In the genomic region with DNA sequence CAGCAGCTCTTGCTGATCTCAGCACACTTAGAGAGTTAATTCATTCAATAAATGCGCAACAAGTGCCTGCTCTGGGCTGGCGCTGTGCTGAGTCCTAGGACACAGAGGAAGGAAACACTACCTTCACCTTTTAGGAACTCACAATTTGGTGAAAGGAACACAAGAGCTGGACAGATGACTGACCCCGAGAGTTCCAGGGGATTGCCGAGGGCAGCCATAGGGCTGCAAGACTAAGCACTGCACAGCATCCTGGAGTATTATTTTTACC, we compare ENCODE assay signal across 24 cellular contexts. TPM values are rescaled to one million over a fixed set of nuclear protein-coding genes. Genes with fewer than 3 reads are reported as not detected.
A peak's percentile ranks its signal among the peaks of the same experiment; 100 is the strongest.
DNase-seq lines count a peak whose midpoint lies in the region; ATAC-seq and TF ChIP-seq lines count a peak whose summit lies in the region.
"Had no signal": no experiment of that assay in that cellular context is flagged by ENCODE, and none has a peak within 500 bp of the region (broad histone marks: within the 10 kb centered on the region; RNA-seq: fewer than 3 reads in every experiment).

No MANE protein-coding gene starts in this region.

- peaks cover 16 to 41% of the 10 kb centered on the region in 2 experiments for H3K36me3 ChIP-seq in HEK293 (ENCODE audit: control insufficient read depth in 2 of 2, insufficient read depth in 1 of 2, low read length in 2 of 2)
- H3K36me3 ChIP-seq in esophagus squamous epithelium: peaks cover 0 to 44% (median 0%) of the 10 kb centered on the region in 3 donors
- H3K36me3 ChIP-seq in psoas muscle (ENCODE audit: insufficient read depth in 1 of 2, low read depth in 1 of 2): peaks cover 0 to 33% of the 10 kb centered on the region in 2 donors
- H3K36me3 ChIP-seq: right atrium auricular region had no signal

- POLR2A ChIA-PET in HEK293 (lab: Yijun Ruan, JAX): interaction anchor here (1.1 to 5.8 kb wide), 2 partner anchors 15 to 17 kb away, joined by 3 to 56 read pairs; partner anchors contain the start of gene RPL10A

- DNase-seq in NB4 (ENCODE audit: low read depth): no peak
- DNase-seq in esophagus squamous epithelium (lab: John Stamatoyannopoulos, UW): no peak
- no peak for DNase-seq in psoas muscle
- no peak for DNase-seq in islet precursor cell
- no peak for DNase-seq in stimulated activated CD4-positive, alpha-beta T cell treated with anti-CD3 and anti-CD28 coated beads, Interleukin-4, amount 100 ng/mL, for 1 hour
- DNase-seq in cortex of kidney (lab: John Stamatoyannopoulos, UW): no peak
- DNase-seq: AML-193; amniotic stem cell; left ventricle myocardium inferior; MG63; mucosa of descending colon; NCI-H146; NCI-H748 treated with DMSO at 0.1 percent for 48 hours; nucleus accumbens; SK-N-SH; stimulated activated naive CD4-positive, alpha-beta T cell treated with Interleukin-2 at 50 U/mL for 16 hours; T1000; upper lobe of right lung had no signal

- H3K27me3 ChIP-seq in esophagus squamous epithelium: no peaks in the 10 kb centered on the region
- no peaks in the 10 kb centered on the region for H3K27me3 ChIP-seq in psoas muscle (ENCODE audit: insufficient read depth in 3 of 3, low read length in 2 of 3)
- H3K27me3 ChIP-seq: esophagus muscularis mucosa, MG63, right atrium auricular region, upper lobe of right lung had no signal

- TF ChIP-seq CTCF in HEK293 (tag by site-specific recombination; IDR thresholded peaks at IDR 0.05) (no peak), NB4 (IDR thresholded peaks at IDR 0.05; ENCODE audit: low read depth, low read length) (no peak), esophagus squamous epithelium (IDR thresholded peaks at IDR 0.05) (no peak), psoas muscle (IDR thresholded peaks at IDR 0.05) (no peak)

- no peak for TF ChIP-seq POLR2A in NB4 (IDR thresholded peaks at IDR 0.05; ENCODE audit: extremely low read depth, insufficient read length)
- no peak for TF ChIP-seq POLR2A in esophagus squamous epithelium (IDR thresholded peaks at IDR 0.05)

- H3K4me3 ChIP-seq in HEK293 (ENCODE audit: low read depth, low read length) (no peak overlapping the region), NB4 (ENCODE audit: low read depth, low read length) (peak overlapping the region; percentile 84), esophagus squamous epithelium (no peak overlapping the region), psoas muscle (peak overlapping the region; percentile 31)
- H3K4me3 ChIP-seq: esophagus muscularis mucosa, left ventricle myocardium inferior, MG63, mucosa of descending colon, right atrium auricular region, upper lobe of right lung had no signal

- peaks cover 23% of the 10 kb centered on the region for H3K4me1 ChIP-seq in HEK293 (ENCODE audit: control insufficient read depth, insufficient read depth, low read length)
- H3K4me1 ChIP-seq in esophagus squamous epithelium: peaks cover 24 to 52% (median 26%) of the 10 kb centered on the region in 3 donors
- peaks cover 29% of the 10 kb centered on the region for H3K4me1 ChIP-seq in psoas muscle

- intact Hi-C loops in esophagus squamous epithelium (cut with DNase I) (loop anchor here (5.0 kb wide), 1 partner anchor 112 kb away; the partner anchor contains the start of gene PPARD), psoas muscle (cut with DNase I) (loop anchor here (5.0 to 10.0 kb wide), 2 partner anchors 162 to 760 kb away; partner anchors contain the start of gene ILRUN (in 1 of the 2))

- 63 to 100% methylated on average over 2 to 3 of the region's 4 CpGs for WGBS in esophagus squamous epithelium, 2 donors
- WGBS in psoas muscle, 3 donors: 21 to 58% (median 28%) methylated on average over 4 of the region's 4 CpGs

- CTCF ChIA-PET in HEK293 (lab: Yijun Ruan, JAX): interaction anchor here (0.6 to 10.3 kb wide), 4 partner anchors 12 to 573 kb away, joined by 3 to 149 read pairs (median 28); partner anchors contain the start of genes MAPK14, PPARD and RPL10A

- H3K27ac ChIP-seq in HEK293 (ENCODE audit: extremely low read depth, low read depth, low read length) (no peak overlapping the region; the same call in 1 of the 2 replicates), esophagus squamous epithelium (peak overlapping the region; percentile 39 to 88 (median 64)), psoas muscle (peak overlapping the region; percentile 81)
- H3K27ac ChIP-seq: esophagus muscularis mucosa, upper lobe of right lung had no signal

- no peaks in the 10 kb centered on the region for H3K9me3 ChIP-seq in HEK293 (ENCODE audit: control insufficient read depth, insufficient read depth, low read depth, low read length)
- H3K9me3 ChIP-seq in esophagus squamous epithelium: no peaks in the 10 kb centered on the region
- H3K9me3 ChIP-seq in psoas muscle: no peaks in the 10 kb centered on the region
- H3K9me3 ChIP-seq: esophagus muscularis mucosa, left ventricle myocardium inferior, MG63, mucosa of descending colon, right atrium auricular region, SK-N-SH, upper lobe of right lung had no signal

- peak in 3 of 4 donors; percentile 2 to 15 (median 5) for ATAC-seq in psoas muscle
- ATAC-seq: activated CD4-positive, CD25-positive, alpha-beta regulatory T cell treated with anti-CD3 and anti-CD28 coated beads, Interleukin-2, amount 50 U/mL, for 24 hours; mucosa of descending colon; upper lobe of right lung had no signal

TF ChIP-seq in HEK293, 187 proteins besides CTCF, POLR2A, EP300 and RAD21:
- TF ChIP-seq SCRT2 (tag by site-specific recombination; IDR thresholded peaks at IDR 0.05) (peak; percentile 98), ZNF521 (tag by site-specific recombination; IDR thresholded peaks at IDR 0.05) (no peak), SCRT1 (tag by site-specific recombination; IDR thresholded peaks at IDR 0.05; ENCODE audit: borderline replicate concordance) (peak; percentile 94), ZSCAN18 (tag by site-specific recombination; IDR thresholded peaks at IDR 0.05) (no peak), ZNF140 (tag by site-specific recombination; IDR thresholded peaks at IDR 0.05) (no peak), OSR2 (tag by site-specific recombination; IDR thresholded peaks at IDR 0.05) (peak; percentile 22; the same call in 1 of the 2 replicates)

RNA-seq across cellular contexts. Expression of gene FANCE, which starts 2.6 kb away (rescaled TPM):
- total RNA-seq in esophagus squamous epithelium (10 to 100 TPM in 1 of 4 donors, 1 to 10 TPM in 3; 6.9 to 15.5 (median 8.0) TPM), psoas muscle (1 to 10 TPM; 5.7 to 9.3 (median 8.1) TPM)
- polyA plus RNA-seq in psoas muscle: 10 to 100 TPM in 1 of 3 donors, 1 to 10 TPM in 2; 3.8 to 15.2 (median 4.5) TPM

RNA-seq across cellular contexts. Expression of gene RPL10A, which starts 13.4 kb away (rescaled TPM):
- total RNA-seq in esophagus squamous epithelium (1,000 to 10,000 TPM; 1,152 to 2,101 (median 1,461) TPM), psoas muscle (100 to 1,000 TPM; 668 to 832 (median 736) TPM)
- 1,000 to 10,000 TPM in 2 of 3 donors, 100 to 1,000 TPM in 1; 918 to 1,629 (median 1,240) TPM for polyA plus RNA-seq in psoas muscle

RNA-seq across cellular contexts. Expression of gene TEAD3, which starts 42.1 kb away (rescaled TPM):
- total RNA-seq in esophagus squamous epithelium (10 to 100 TPM; 13.7 to 33.5 (median 29.3) TPM), psoas muscle (10 to 100 TPM; 23.0 to 44.3 (median 26.2) TPM)
- polyA plus RNA-seq in psoas muscle: 10 to 100 TPM; 12.1 to 15.8 (median 14.5) TPM

RNA-seq across cellular contexts. Expression of gene TULP1, which starts 57.9 kb away (rescaled TPM):
- total RNA-seq in esophagus squamous epithelium (not detected), psoas muscle (not detected)
- polyA plus RNA-seq in psoas muscle: under 1 TPM; 0.05 to 0.09 (median 0.08) TPM
- total RNA-seq: activated CD8-positive, alpha-beta memory T cell treated with anti-CD3 and anti-CD28 coated beads for 36 hours; activated T-helper 1 cell treated with anti-CD3 and anti-CD28 coated beads, Interleukin-12 subunit alpha, Interleukin-12 subunit beta, Interleukin-2, Interleukin-4 antibody, amounts not matched to agents 30 ng/mL and 10 ng/mL and 1 ng/mL, durations not matched to agents 14 hours and 24 hours and 36 hours; left ventricle myocardium inferior; mucosa of descending colon; right atrium auricular region; upper lobe of right lung had no signal
- polyA plus RNA-seq: SK-N-SH had no signal

Comparison
In these comparisons a context has a peak if more than half of its experiments do, and no peak if none do; other contexts are left out.
1. H3K4me3 ChIP-seq: peak in NB4 (single experiment) and psoas muscle (single experiment); none in HEK293 (single experiment) and esophagus squamous epithelium (0 of 4).